Comparison of ENCODE assay signal across 8 cellular contexts in genomic region chr1:156623946-156624813, GRCh38. TPM values are rescaled to one million over a fixed set of nuclear protein-coding genes. Genes with fewer than 3 reads are reported as not detected.
DNase-seq lines count a peak whose midpoint lies in the region; ATAC-seq lines count a peak whose summit lies in the region.

No MANE protein-coding gene starts in this region.

- no peak overlapping the region for H3K27ac ChIP-seq in SJCRH30

- intact Hi-C loops in left ventricle myocardium superior (cut with micrococcal nuclease): no loop called here

- H3K27ac Mint-ChIP-seq in activated naive CD8-positive, alpha-beta T cell treated with anti-CD3 and anti-CD28 coated beads for 36 hours: no peak overlapping the region

- no peaks in the 10 kb centered on the region for H3K36me3 ChIP-seq in SJCRH30

- H3K4me1 Mint-ChIP-seq in activated naive CD8-positive, alpha-beta T cell treated with anti-CD3 and anti-CD28 coated beads for 36 hours: peaks cover 5% of the 10 kb centered on the region

- no peaks in the 10 kb centered on the region for H3K9me3 Mint-ChIP-seq in activated naive CD8-positive, alpha-beta T cell treated with anti-CD3 and anti-CD28 coated beads for 36 hours

- no peak overlapping the region for H3K4me3 ChIP-seq in SJCRH30

- no peaks in the 10 kb centered on the region for H3K9me3 ChIP-seq in SJCRH30 (replicated peaks)

- peaks cover 17% of the 10 kb centered on the region for H3K4me1 ChIP-seq in SJCRH30

- H3K27me3 Mint-ChIP-seq in activated naive CD8-positive, alpha-beta T cell treated with anti-CD3 and anti-CD28 coated beads for 36 hours: peaks cover 80% of the 10 kb centered on the region

- DNase-seq in activated effector memory CD4-positive, alpha-beta T cell treated with anti-CD3 and anti-CD28 coated beads, Interleukin-2, amount 50 U/mL, for 16 hours: peak; percentile 74
- DNase-seq in activated effector memory CD4-positive, alpha-beta T cell treated with Interleukin-2 at 50 U/mL for 16 hours: no peak
- DNase-seq in NCI-H82 (lab: John Stamatoyannopoulos, UW) (peak; percentile 92), left ventricle myocardium superior (peak; percentile 68), retina (peak; percentile 82), SJCRH30 (no peak), NAMALWA (ENCODE audit: low spot score) (no peak)
- DNase-seq in activated naive CD8-positive, alpha-beta T cell treated with anti-CD3 and anti-CD28 coated beads for 36 hours: peak; percentile 47

- no peaks in the 10 kb centered on the region for H3K27me3 ChIP-seq in SJCRH30

- ATAC-seq in left ventricle myocardium superior: peak; percentile 78

- peak overlapping the region; percentile 54 for H3K4me3 Mint-ChIP-seq in activated naive CD8-positive, alpha-beta T cell treated with anti-CD3 and anti-CD28 coated beads for 36 hours

- no peaks in the 10 kb centered on the region for H3K36me3 Mint-ChIP-seq in activated naive CD8-positive, alpha-beta T cell treated with anti-CD3 and anti-CD28 coated beads for 36 hours

RNA-seq across cellular contexts. Expression of gene HAPLN2, which starts 5.0 kb away (rescaled TPM):
- total RNA-seq in activated naive CD8-positive, alpha-beta T cell treated with anti-CD3 and anti-CD28 coated beads for 36 hours: not detected
- total RNA-seq in left ventricle myocardium superior: 1.5 TPM
- total RNA-seq in SJCRH30 (2014; rRNA removed; shearing (Covaris generic)): 0.20 and 0.23 TPM in 2 replicates

RNA-seq across cellular contexts. Expression of gene BCAN, which starts 17.7 kb away (rescaled TPM):
- not detected for total RNA-seq in activated naive CD8-positive, alpha-beta T cell treated with anti-CD3 and anti-CD28 coated beads for 36 hours
- total RNA-seq in left ventricle myocardium superior: 0.52 TPM
- 0.05 TPM in 1 of 2 replicates, not detected in the other for total RNA-seq in SJCRH30 (2014; rRNA removed; shearing (Covaris generic))

RNA-seq across cellular contexts. Expression of gene GPATCH4, which starts 22.9 kb away (rescaled TPM):
- 100 to 1,000 TPM; 103 TPM for total RNA-seq in activated naive CD8-positive, alpha-beta T cell treated with anti-CD3 and anti-CD28 coated beads for 36 hours
- total RNA-seq in left ventricle myocardium superior: 14.1 TPM
- 22.8 and 25.1 TPM in 2 replicates for total RNA-seq in SJCRH30 (2014; rRNA removed; shearing (Covaris generic))

RNA-seq across cellular contexts. Expression of gene NAXE, which starts 32.6 kb away (rescaled TPM):
- 10 to 100 TPM; 65.9 to 68.2 TPM for total RNA-seq in activated naive CD8-positive, alpha-beta T cell treated with anti-CD3 and anti-CD28 coated beads for 36 hours
- total RNA-seq in left ventricle myocardium superior: 123 TPM
- total RNA-seq in SJCRH30 (2014; rRNA removed; shearing (Covaris generic)): 29.7 and 30.1 TPM in 2 replicates

RNA-seq across cellular contexts. Expression of gene TTC24, which starts 44.7 kb away (rescaled TPM):
- total RNA-seq in activated naive CD8-positive, alpha-beta T cell treated with anti-CD3 and anti-CD28 coated beads for 36 hours: 10 to 100 TPM; 18.7 to 19.6 TPM
- total RNA-seq in left ventricle myocardium superior: not detected
- not detected in 2 replicates for total RNA-seq in SJCRH30 (2014; rRNA removed; shearing (Covaris generic))

Comparison
In these comparisons a context has a peak if more than half of its experiments do, and no peak if none do; other contexts are left out.
1. DNase-seq: peak in activated effector memory CD4-positive, alpha-beta T cell treated with anti-CD3 and anti-CD28 coated beads, Interleukin-2, amount 50 U/mL, for 16 hours (single experiment), NCI-H82 (single experiment), activated naive CD8-positive, alpha-beta T cell treated with anti-CD3 and anti-CD28 coated beads for 36 hours (single experiment), left ventricle myocardium superior (single experiment) and retina (single experiment); none in activated effector memory CD4-positive, alpha-beta T cell treated with Interleukin-2 at 50 U/mL for 16 hours (single experiment), SJCRH30 (0 of 2) and NAMALWA (single experiment).